In the genomic region with DNA sequence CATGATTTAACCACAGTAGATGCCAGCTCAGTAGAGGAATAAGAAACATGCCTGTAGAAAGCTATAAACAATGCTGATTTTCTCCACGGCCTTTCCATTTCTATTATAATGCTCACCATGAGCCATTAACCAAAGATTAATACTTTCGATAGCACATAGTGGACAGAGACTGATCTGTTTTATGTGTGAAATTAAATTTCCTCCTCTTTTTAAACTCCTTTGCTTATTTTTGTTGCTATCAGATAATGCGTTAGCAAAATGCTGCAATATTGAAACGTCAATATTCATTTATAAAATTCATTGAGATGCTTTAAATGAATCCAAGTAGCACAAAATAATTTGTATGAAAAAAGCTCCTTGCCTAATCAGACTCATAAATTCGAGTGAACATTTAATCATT, we compare ENCODE assay signal across 23 cellular contexts.
"Had no signal": no experiment of that assay in that cellular context is flagged by ENCODE, and none has a peak within 500 bp of the region (broad histone marks: within the 10 kb centered on the region; RNA-seq: fewer than 3 reads in every experiment).

No MANE protein-coding gene starts in this region.

- H3K27me3 ChIP-seq: esophagus squamous epithelium, gastrocnemius medialis, heart right ventricle, left lung had no signal

- DNase-seq: cortex of kidney; effector CD8-positive, alpha-beta T cell; effector memory CD8-positive, alpha-beta T cell; endodermal cell; erythroblast; esophagus squamous epithelium; foreskin fibroblast; foreskin melanocyte; gastrocnemius medialis; glutamatergic neuron; head of caudate nucleus; heart right ventricle; hippocampal formation; left cardiac atrium; left lung; left ventricle myocardium superior; lower lobe of right lung; mesenchymal stem cell; mucosa of descending colon; naive B cell; naive thymus-derived CD8-positive, alpha-beta T cell had no signal

- ATAC-seq: effector memory CD8-positive, alpha-beta T cell; esophagus mucosa; gastrocnemius medialis; heart right ventricle; left cardiac atrium; left lung; left ventricle myocardium superior; lower lobe of right lung; mucosa of descending colon; naive thymus-derived CD8-positive, alpha-beta T cell had no signal

- H3K9me3 ChIP-seq: esophagus squamous epithelium, gastrocnemius medialis, heart right ventricle, left lung, lower lobe of right lung had no signal

- H3K36me3 ChIP-seq: esophagus squamous epithelium, gastrocnemius medialis, heart right ventricle, left lung, lower lobe of right lung had no signal

- H3K4me1 ChIP-seq: esophagus squamous epithelium, gastrocnemius medialis, heart right ventricle, left lung, lower lobe of right lung had no signal

- H3K27ac ChIP-seq: epithelial cell of prostate, esophagus squamous epithelium, gastrocnemius medialis, heart right ventricle, left lung, lower lobe of right lung had no signal

- H3K4me3 ChIP-seq: esophagus squamous epithelium, gastrocnemius medialis, heart right ventricle, left lung, lower lobe of right lung, mucosa of descending colon had no signal
